Comparison of ENCODE assay signal across 1 cellular context in the genomic region with DNA sequence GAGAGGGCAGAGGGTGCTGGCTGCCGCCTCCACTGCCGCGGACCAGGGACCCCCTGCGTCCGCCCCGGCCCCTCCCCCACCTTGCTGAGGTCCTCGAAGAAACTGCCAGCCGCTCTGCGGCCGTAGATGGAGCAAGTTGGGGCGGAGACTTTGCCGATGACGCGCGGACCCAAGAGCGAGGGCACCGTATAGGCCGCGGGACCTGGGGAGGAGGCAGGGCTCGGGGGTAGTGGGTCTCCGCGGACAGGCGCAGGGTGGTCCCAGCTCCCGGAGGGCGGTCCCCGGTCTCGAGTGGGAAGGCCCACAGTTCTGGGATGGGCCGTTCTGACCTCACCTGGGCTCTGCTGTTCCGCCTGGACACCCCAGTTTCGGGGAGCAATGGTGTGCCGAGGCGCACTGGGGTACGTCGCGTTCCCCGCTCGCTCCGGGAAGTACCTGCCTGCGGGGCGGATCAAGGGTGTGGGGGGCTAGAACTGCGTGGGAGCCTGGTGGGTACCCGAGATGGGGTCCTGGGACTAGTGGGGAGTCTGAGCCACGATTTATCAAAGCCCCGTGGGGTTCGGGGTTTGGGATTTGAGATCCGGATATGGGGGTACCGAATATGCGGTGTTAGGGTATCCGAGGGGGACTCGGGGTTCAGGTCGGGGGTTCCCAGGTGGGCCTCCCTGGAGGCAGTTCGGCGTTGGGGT.
A peak's percentile ranks its signal among the peaks of the same experiment; 100 is the strongest.
TF ChIP-seq lines count a peak whose summit lies in the region.

No MANE protein-coding gene starts in this region.

TF ChIP-seq in HepG2, 621 proteins besides CTCF, POLR2A, EP300 and RAD21 (continued from another document and continues in another):
- TF ChIP-seq PATZ1 (CRISPR knock-in tag; IDR thresholded peaks at IDR 0.05) (peak; percentile 19), HDAC1 (CRISPR knock-in tag; IDR thresholded peaks at IDR 0.05) (peak; percentile 65), ARID2 (CRISPR knock-in tag; IDR thresholded peaks at IDR 0.05; ENCODE audit: borderline replicate concordance) (0 out of 2 replicates have a peak, but pooled peaks have one; percentile 71), POGZ (CRISPR knock-in tag; IDR thresholded peaks at IDR 0.05) (no peak), PBX3 (CRISPR knock-in tag; IDR thresholded peaks at IDR 0.05; ENCODE audit: borderline replicate concordance) (no peak), CHD4 (IDR thresholded peaks at IDR 0.05; ENCODE audit: borderline replicate concordance, low read length) (no peak), ZNF292 (CRISPR knock-in tag; IDR thresholded peaks at IDR 0.05; ENCODE audit: borderline replicate concordance, low read depth) (no peak), ZNF317 (CRISPR knock-in tag; IDR thresholded peaks at IDR 0.05) (no peak), ZNF530 (CRISPR knock-in tag; IDR thresholded peaks at IDR 0.05; ENCODE audit: low read depth) (no peak), ZNF644 (CRISPR knock-in tag; IDR thresholded peaks at IDR 0.05; ENCODE audit: low read depth) (no peak), POLR2AphosphoS5 (IDR thresholded peaks at IDR 0.05; ENCODE audit: low read depth, low read length) (peak; percentile 58), ZNF616 (CRISPR knock-in tag; IDR thresholded peaks at IDR 0.05; ENCODE audit: low read depth) (no peak; the same call in 1 of the 2 replicates), ATM (IDR thresholded peaks at IDR 0.05; ENCODE audit: borderline replicate concordance) (no peak), KAT8 (CRISPR knock-in tag; IDR thresholded peaks at IDR 0.05) (no peak), ZNF263 (CRISPR knock-in tag; IDR thresholded peaks at IDR 0.05) (no peak), HMG20B (CRISPR knock-in tag; conservative IDR thresholded peaks at IDR 0.05) (no peak), CBX5 (CRISPR knock-in tag; IDR thresholded peaks at IDR 0.05; ENCODE audit: borderline replicate concordance) (peak; percentile 21; the same call in 1 of the 2 replicates), ZNF547 (CRISPR knock-in tag; IDR thresholded peaks at IDR 0.05) (no peak), IKZF1 (IDR thresholded peaks at IDR 0.05) (no peak), ZEB1 (IDR thresholded peaks at IDR 0.05; ENCODE audit: insufficient replicate concordance, low read depth) (no peak), ZNF570 (CRISPR knock-in tag; IDR thresholded peaks at IDR 0.05; ENCODE audit: borderline replicate concordance) (no peak), FOXO1 (CRISPR knock-in tag; IDR thresholded peaks at IDR 0.05) (no peak), MAFG (CRISPR knock-in tag; IDR thresholded peaks at IDR 0.05) (no peak), PAF1 (CRISPR knock-in tag; IDR thresholded peaks at IDR 0.05) (no peak), ZSCAN20 (CRISPR knock-in tag; IDR thresholded peaks at IDR 0.05; ENCODE audit: borderline replicate concordance) (no peak), ZNF816 (CRISPR knock-in tag; IDR thresholded peaks at IDR 0.05; ENCODE audit: borderline replicate concordance) (no peak; the same call in 1 of the 2 replicates), ZNF549 (CRISPR knock-in tag; IDR thresholded peaks at IDR 0.05) (no peak), PHB2 (IDR thresholded peaks at IDR 0.05; ENCODE audit: partially characterized antibody) (no peak), FOXP4 (CRISPR knock-in tag; IDR thresholded peaks at IDR 0.05) (no peak), ZBTB7B (CRISPR knock-in tag; IDR thresholded peaks at IDR 0.05) (no peak; the same call in 1 of the 2 replicates), ZNF550 (CRISPR knock-in tag; IDR thresholded peaks at IDR 0.05; ENCODE audit: borderline replicate concordance) (no peak), ELF3 (CRISPR knock-in tag; IDR thresholded peaks at IDR 0.05) (no peak), ATF1 (CRISPR knock-in tag; IDR thresholded peaks at IDR 0.05) (no peak), KAT2B (IDR thresholded peaks at IDR 0.05; ENCODE audit: borderline replicate concordance, low read depth, low read length) (no peak)
- TF ChIP-seq, protein P1, sequence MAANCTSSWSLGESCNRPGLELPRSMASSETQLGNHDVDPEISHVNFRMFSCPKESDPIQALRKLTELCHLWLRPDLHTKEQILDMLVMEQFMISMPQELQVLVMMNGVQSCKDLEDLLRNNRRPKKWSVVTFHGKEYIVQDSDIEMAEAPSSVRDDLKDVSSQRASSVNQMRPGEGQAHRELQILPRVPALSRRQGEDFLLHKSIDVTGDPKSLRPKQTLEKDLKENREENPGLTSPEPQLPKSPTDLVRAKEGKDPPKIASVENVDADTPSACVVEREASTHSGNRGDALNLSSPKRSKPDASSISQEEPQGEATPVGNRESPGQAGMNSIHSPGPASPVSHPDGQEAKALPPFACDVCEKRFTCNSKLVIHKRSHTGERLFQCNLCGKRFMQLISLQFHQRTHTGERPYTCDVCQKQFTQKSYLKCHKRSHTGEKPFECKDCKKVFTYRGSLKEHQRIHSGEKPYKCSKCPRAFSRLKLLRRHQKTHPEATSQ (CRISPR knock-in tag; IDR thresholded peaks at IDR 0.05; ENCODE audit: borderline replicate concordance): no peak
- TF ChIP-seq, protein P2, sequence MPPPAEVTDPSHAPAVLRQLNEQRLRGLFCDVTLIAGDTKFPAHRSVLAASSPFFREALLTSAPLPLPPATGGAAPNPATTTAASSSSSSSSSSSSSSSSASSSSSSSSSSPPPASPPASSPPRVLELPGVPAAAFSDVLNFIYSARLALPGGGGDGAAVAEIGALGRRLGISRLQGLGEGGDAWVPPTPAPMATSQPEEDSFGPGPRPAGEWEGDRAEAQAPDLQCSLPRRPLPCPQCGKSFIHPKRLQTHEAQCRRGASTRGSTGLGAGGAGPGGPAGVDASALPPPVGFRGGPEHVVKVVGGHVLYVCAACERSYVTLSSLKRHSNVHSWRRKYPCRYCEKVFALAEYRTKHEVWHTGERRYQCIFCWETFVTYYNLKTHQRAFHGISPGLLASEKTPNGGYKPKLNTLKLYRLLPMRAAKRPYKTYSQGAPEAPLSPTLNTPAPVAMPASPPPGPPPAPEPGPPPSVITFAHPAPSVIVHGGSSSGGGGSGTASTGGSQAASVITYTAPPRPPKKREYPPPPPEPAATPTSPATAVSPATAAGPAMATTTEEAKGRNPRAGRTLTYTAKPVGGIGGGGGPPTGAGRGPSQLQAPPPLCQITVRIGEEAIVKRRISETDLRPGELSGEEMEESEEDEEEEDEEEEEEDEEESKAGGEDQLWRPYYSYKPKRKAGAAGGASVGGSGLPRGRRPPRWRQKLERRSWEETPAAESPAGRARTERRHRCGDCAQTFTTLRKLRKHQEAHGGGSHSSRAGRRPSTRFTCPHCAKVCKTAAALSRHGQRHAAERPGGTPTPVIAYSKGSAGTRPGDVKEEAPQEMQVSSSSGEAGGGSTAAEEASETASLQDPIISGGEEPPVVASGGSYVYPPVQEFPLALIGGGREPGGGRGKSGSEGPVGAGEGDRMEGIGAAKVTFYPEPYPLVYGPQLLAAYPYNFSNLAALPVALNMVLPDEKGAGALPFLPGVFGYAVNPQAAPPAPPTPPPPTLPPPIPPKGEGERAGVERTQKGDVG (CRISPR knock-in tag; IDR thresholded peaks at IDR 0.05; ENCODE audit: borderline replicate concordance): no peak
- TF ChIP-seq, protein P3, sequence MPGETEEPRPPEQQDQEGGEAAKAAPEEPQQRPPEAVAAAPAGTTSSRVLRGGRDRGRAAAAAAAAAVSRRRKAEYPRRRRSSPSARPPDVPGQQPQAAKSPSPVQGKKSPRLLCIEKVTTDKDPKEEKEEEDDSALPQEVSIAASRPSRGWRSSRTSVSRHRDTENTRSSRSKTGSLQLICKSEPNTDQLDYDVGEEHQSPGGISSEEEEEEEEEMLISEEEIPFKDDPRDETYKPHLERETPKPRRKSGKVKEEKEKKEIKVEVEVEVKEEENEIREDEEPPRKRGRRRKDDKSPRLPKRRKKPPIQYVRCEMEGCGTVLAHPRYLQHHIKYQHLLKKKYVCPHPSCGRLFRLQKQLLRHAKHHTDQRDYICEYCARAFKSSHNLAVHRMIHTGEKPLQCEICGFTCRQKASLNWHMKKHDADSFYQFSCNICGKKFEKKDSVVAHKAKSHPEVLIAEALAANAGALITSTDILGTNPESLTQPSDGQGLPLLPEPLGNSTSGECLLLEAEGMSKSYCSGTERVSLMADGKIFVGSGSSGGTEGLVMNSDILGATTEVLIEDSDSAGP (CRISPR knock-in tag; IDR thresholded peaks at IDR 0.05; ENCODE audit: borderline replicate concordance): no peak; the same call in none of the 2 replicates
- TF ChIP-seq, protein P4, sequence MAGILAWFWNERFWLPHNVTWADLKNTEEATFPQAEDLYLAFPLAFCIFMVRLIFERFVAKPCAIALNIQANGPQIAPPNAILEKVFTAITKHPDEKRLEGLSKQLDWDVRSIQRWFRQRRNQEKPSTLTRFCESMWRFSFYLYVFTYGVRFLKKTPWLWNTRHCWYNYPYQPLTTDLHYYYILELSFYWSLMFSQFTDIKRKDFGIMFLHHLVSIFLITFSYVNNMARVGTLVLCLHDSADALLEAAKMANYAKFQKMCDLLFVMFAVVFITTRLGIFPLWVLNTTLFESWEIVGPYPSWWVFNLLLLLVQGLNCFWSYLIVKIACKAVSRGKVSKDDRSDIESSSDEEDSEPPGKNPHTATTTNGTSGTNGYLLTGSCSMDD (CRISPR knock-in tag; IDR thresholded peaks at IDR 0.05): no peak
- TF ChIP-seq, protein P5, sequence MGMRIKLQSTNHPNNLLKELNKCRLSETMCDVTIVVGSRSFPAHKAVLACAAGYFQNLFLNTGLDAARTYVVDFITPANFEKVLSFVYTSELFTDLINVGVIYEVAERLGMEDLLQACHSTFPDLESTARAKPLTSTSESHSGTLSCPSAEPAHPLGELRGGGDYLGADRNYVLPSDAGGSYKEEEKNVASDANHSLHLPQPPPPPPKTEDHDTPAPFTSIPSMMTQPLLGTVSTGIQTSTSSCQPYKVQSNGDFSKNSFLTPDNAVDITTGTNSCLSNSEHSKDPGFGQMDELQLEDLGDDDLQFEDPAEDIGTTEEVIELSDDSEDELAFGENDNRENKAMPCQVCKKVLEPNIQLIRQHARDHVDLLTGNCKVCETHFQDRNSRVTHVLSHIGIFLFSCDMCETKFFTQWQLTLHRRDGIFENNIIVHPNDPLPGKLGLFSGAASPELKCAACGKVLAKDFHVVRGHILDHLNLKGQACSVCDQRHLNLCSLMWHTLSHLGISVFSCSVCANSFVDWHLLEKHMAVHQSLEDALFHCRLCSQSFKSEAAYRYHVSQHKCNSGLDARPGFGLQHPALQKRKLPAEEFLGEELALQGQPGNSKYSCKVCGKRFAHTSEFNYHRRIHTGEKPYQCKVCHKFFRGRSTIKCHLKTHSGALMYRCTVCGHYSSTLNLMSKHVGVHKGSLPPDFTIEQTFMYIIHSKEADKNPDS (CRISPR knock-in tag; IDR thresholded peaks at IDR 0.05): no peak
- TF ChIP-seq, protein P6, sequence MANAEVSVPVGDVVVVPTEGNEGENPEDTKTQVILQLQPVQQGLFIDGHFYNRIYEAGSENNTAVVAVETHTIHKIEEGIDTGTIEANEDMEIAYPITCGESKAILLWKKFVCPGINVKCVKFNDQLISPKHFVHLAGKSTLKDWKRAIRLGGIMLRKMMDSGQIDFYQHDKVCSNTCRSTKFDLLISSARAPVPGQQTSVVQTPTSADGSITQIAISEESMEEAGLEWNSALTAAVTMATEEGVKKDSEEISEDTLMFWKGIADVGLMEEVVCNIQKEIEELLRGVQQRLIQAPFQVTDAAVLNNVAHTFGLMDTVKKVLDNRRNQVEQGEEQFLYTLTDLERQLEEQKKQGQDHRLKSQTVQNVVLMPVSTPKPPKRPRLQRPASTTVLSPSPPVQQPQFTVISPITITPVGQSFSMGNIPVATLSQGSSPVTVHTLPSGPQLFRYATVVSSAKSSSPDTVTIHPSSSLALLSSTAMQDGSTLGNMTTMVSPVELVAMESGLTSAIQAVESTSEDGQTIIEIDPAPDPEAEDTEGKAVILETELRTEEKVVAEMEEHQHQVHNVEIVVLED (CRISPR knock-in tag; IDR thresholded peaks at IDR 0.05; ENCODE audit: borderline replicate concordance): no peak
- TF ChIP-seq, protein P7, sequence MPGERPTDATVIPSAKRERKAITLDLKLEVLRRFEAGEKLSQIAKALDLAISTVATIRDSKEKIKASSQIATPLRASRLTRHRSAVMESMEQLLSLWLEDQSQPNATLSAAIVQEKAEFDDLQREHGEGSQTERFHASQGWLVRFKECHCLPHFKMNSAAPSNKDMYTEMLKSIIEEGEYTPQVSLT (CRISPR knock-in tag; IDR thresholded peaks at IDR 0.05; ENCODE audit: borderline replicate concordance, low read depth): no peak
- TF ChIP-seq, protein P8, sequence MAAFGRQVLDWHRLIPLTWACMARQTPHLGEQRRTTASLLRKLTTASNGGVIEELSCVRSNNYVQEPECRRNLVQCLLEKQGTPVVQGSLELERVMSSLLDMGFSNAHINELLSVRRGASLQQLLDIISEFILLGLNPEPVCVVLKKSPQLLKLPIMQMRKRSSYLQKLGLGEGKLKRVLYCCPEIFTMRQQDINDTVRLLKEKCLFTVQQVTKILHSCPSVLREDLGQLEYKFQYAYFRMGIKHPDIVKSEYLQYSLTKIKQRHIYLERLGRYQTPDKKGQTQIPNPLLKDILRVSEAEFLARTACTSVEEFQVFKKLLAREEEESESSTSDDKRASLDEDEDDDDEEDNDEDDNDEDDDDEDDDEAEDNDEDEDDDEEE (CRISPR knock-in tag; IDR thresholded peaks at IDR 0.05): no peak; the same call in 1 of the 2 replicates
